ENCODE assay signal across 23 cellular contexts in genomic region chr15:94032571-94032970, GRCh38.
"Had no signal": no experiment of that assay in that cellular context is flagged by ENCODE, and none has a peak within 500 bp of the region (broad histone marks: within the 10 kb centered on the region; RNA-seq: fewer than 3 reads in every experiment).

No MANE protein-coding gene starts in this region.

- H3K27ac ChIP-seq: colonic mucosa, coronary artery, dorsolateral prefrontal cortex, epithelial cell of prostate, esophagus squamous epithelium, foreskin keratinocyte, gastrocnemius medialis, heart left ventricle had no signal

- ATAC-seq: effector memory CD8-positive, alpha-beta T cell; esophagus mucosa; foreskin keratinocyte; gastrocnemius medialis; gastroesophageal sphincter; heart left ventricle had no signal

- H3K9me3 ChIP-seq: colonic mucosa, esophagus muscularis mucosa, esophagus squamous epithelium, gastrocnemius medialis, gastroesophageal sphincter, heart left ventricle had no signal

- DNase-seq: colonic mucosa; cortex of kidney; dermis blood vessel endothelial cell; dorsolateral prefrontal cortex; effector CD4-positive, alpha-beta T cell; effector CD8-positive, alpha-beta T cell; effector memory CD4-positive, alpha-beta T cell; effector memory CD8-positive, alpha-beta T cell; endodermal cell; erythroblast; esophagus squamous epithelium; foreskin fibroblast; foreskin keratinocyte; foreskin melanocyte; gastrocnemius medialis; glutamatergic neuron; head of caudate nucleus; heart left ventricle had no signal

- H3K4me3 ChIP-seq: colonic mucosa, coronary artery, dorsolateral prefrontal cortex, esophagus muscularis mucosa, esophagus squamous epithelium, gastrocnemius medialis, gastroesophageal sphincter, heart left ventricle had no signal

- H3K4me1 ChIP-seq: colonic mucosa, esophagus squamous epithelium, foreskin keratinocyte, gastrocnemius medialis, heart left ventricle had no signal

- H3K27me3 ChIP-seq: colonic mucosa, esophagus muscularis mucosa, gastrocnemius medialis, gastroesophageal sphincter had no signal

- H3K36me3 ChIP-seq: colonic mucosa, esophagus muscularis mucosa, esophagus squamous epithelium, gastrocnemius medialis, gastroesophageal sphincter, heart left ventricle had no signal
